1 cellular context compared by ENCODE assay signal in the genomic region with DNA sequence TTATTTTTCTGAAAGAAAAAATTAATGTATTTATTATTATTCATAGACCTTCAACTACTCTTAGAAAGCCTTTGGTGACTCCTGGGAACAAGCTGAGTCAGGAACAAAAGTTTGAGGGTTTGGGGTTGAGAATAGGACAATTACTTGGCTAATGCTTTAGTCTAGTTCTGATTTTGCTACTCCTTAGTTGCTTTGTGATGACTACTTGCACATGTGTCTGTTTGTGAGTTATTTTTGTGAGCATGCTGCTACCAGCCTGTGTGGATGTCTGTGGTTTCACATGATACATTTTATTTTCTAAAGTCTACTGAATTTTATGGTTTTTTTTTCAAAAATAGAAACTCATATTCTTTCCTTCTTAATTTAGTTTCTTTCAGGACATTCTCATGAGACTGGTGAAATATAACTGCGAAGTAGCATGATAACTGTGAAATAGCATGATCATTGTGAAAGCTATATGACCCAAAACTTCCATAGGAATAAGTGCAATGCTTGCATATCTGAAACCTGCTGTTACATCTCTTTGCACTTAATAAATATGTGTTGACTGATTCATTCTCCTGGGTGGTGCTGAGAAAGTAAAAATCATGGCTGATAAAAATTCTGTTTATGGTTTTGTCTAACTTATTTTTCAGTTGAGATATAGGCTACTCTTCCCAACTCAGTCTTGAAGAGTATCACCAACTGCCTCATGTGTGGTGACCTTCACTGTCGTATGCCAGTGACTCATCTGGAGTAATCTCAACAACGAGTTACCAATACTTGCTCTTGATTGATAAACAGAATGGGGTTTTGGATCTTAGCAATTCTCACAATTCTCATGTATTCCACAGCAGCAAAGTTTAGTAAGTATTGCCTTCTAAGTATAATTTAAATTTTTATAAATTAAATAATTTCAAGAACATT.
TF ChIP-seq lines count a peak whose summit lies in the region.

No MANE protein-coding gene starts in this region.

TF ChIP-seq in GM12878, 131 proteins besides CTCF, POLR2A, EP300 and RAD21:
- TF ChIP-seq, protein P1, sequence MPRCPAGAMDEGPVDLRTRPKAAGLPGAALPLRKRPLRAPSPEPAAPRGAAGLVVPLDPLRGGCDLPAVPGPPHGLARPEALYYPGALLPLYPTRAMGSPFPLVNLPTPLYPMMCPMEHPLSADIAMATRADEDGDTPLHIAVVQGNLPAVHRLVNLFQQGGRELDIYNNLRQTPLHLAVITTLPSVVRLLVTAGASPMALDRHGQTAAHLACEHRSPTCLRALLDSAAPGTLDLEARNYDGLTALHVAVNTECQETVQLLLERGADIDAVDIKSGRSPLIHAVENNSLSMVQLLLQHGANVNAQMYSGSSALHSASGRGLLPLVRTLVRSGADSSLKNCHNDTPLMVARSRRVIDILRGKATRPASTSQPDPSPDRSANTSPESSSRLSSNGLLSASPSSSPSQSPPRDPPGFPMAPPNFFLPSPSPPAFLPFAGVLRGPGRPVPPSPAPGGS (IDR thresholded peaks at IDR 0.05; ENCODE audit: borderline replicate concordance, insufficient read depth, low read depth, low read length, poor library complexity, severe bottlenecking): peak; percentile 29
- TF ChIP-seq, protein P2, sequence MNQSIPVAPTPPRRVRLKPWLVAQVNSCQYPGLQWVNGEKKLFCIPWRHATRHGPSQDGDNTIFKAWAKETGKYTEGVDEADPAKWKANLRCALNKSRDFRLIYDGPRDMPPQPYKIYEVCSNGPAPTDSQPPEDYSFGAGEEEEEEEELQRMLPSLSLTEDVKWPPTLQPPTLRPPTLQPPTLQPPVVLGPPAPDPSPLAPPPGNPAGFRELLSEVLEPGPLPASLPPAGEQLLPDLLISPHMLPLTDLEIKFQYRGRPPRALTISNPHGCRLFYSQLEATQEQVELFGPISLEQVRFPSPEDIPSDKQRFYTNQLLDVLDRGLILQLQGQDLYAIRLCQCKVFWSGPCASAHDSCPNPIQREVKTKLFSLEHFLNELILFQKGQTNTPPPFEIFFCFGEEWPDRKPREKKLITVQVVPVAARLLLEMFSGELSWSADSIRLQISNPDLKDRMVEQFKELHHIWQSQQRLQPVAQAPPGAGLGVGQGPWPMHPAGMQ (IDR thresholded peaks at IDR 0.05; ENCODE audit: borderline replicate concordance): no peak
